ENCODE assay signal across 10 cellular contexts in genomic region chr3:134377896-134378295, GRCh38. TPM values are rescaled to one million over a fixed set of nuclear protein-coding genes. Genes with fewer than 3 reads are reported as not detected.
"Had no signal": no experiment of that assay in that cellular context is flagged by ENCODE, and none has a peak within 500 bp of the region (broad histone marks: within the 10 kb centered on the region; RNA-seq: fewer than 3 reads in every experiment).

No MANE protein-coding gene starts in this region.

- H3K36me3 ChIP-seq: left lung, right lobe of liver had no signal

- H3K4me3 Mint-ChIP-seq: activated naive CD8-positive, alpha-beta T cell treated with anti-CD3 and anti-CD28 coated beads, Interleukin-2, amount 10 ng/mL, durations not matched to agents 7 days and 5 days; endodermal cell; type B pancreatic cell had no signal

- H3K27me3 Mint-ChIP-seq: type B pancreatic cell had no signal

- H3K4me3 ChIP-seq: esophagus muscularis mucosa, left lung, right lobe of liver had no signal

- H3K27me3 ChIP-seq: esophagus muscularis mucosa, right lobe of liver had no signal

- DNase-seq: activated naive CD8-positive, alpha-beta T cell treated with anti-CD3 and anti-CD28 coated beads, Interleukin-2, amount 10 ng/mL, durations not matched to agents 7 days and 5 days; glutamatergic neuron; stimulated activated CD4-positive, alpha-beta T cell treated with anti-CD3 and anti-CD28 coated beads, Interleukin-12 subunit alpha, Interleukin-12 subunit beta, amount 100 ng/mL, for 4 hours had no signal

- H3K27ac Mint-ChIP-seq: activated naive CD8-positive, alpha-beta T cell treated with anti-CD3 and anti-CD28 coated beads, Interleukin-2, amount 10 ng/mL, durations not matched to agents 7 days and 5 days; endodermal cell; progenitor cell of endocrine pancreas; type B pancreatic cell had no signal

- H3K9me3 ChIP-seq: esophagus muscularis mucosa, left lung, right lobe of liver had no signal

- H3K9me3 Mint-ChIP-seq: activated naive CD8-positive, alpha-beta T cell treated with anti-CD3 and anti-CD28 coated beads, Interleukin-2, amount 10 ng/mL, durations not matched to agents 7 days and 5 days; endodermal cell; type B pancreatic cell had no signal

- H3K36me3 Mint-ChIP-seq: activated naive CD8-positive, alpha-beta T cell treated with anti-CD3 and anti-CD28 coated beads, Interleukin-2, amount 10 ng/mL, durations not matched to agents 7 days and 5 days; type B pancreatic cell had no signal

- H3K27ac ChIP-seq: esophagus muscularis mucosa, right lobe of liver had no signal

RNA-seq across cellular contexts. Expression of gene AMOTL2, which starts 3.6 kb away (rescaled TPM):
- total RNA-seq: activated naive CD8-positive, alpha-beta T cell treated with anti-CD3 and anti-CD28 coated beads, Interleukin-2, amount 10 ng/mL, durations not matched to agents 7 days and 5 days; T-helper 2 cell treated with Interferon-gamma antibody and Interleukin-4, amounts not matched to agents 100 ng/mL and 5 ng/mL, for 36 hours had no signal
